17 cellular contexts compared by ENCODE assay signal in the genomic region with DNA sequence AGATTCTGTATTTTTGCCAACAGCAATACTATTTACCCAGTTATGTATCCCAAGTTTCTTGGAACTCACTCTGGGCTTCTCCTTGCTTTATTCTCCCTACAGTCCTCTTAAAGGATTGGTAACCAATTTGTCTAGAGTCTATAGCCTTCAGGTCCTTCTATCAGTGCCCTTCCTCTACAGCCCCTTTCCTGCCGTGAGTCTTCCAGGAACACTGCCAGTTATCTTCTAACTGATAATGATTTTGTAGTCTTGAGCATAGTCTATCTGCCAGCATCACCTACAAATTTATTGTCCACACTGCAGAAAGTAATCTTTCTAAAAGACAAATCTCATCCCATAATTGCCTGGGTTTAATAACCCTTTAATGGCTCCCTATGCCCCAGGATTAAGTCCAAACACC.
"Had no signal": no experiment of that assay in that cellular context is flagged by ENCODE, and none has a peak within 500 bp of the region (broad histone marks: within the 10 kb centered on the region; RNA-seq: fewer than 3 reads in every experiment).

No MANE protein-coding gene starts in this region.

- H3K27ac Mint-ChIP-seq: activated CD8-positive, alpha-beta T cell treated with anti-CD3 and anti-CD28 coated beads, Interleukin-2, amount 10 ng/mL, durations not matched to agents 7 days and 5 days; immature natural killer cell; neural progenitor cell had no signal

- ATAC-seq: activated CD8-positive, alpha-beta T cell treated with anti-CD3 and anti-CD28 coated beads, Interleukin-2, amount 10 ng/mL, durations not matched to agents 7 days and 5 days; right cardiac atrium; stimulated activated naive CD8-positive, alpha-beta T cell treated with anti-CD3 and anti-CD28 coated beads, Interleukin-15, Interleukin-2, amounts not matched to agents 100 U/mL and 50 U/mL, for 24 hours had no signal

- H3K27me3 ChIP-seq: neural progenitor cell, suprapubic skin, upper lobe of left lung had no signal

- H3K4me2 ChIP-seq: neural progenitor cell had no signal

- H2AFZ ChIP-seq: neural progenitor cell had no signal

- H3K4me3 ChIP-seq: neural progenitor cell, prostate gland, suprapubic skin, upper lobe of left lung had no signal

- H3K9me3 Mint-ChIP-seq: immature natural killer cell, neural progenitor cell had no signal

- DNase-seq: activated CD4-positive, alpha-beta T cell treated with anti-CD3 and anti-CD28 coated beads for 1 hour; activated CD8-positive, alpha-beta T cell treated with anti-CD3 and anti-CD28 coated beads, Interleukin-2, amount 10 ng/mL, durations not matched to agents 7 days and 5 days; activated naive CD4-positive, alpha-beta T cell; cerebellar nuclear complex; effector memory CD4-positive, alpha-beta T cell; immature natural killer cell; right cardiac atrium; stimulated activated CD4-positive, alpha-beta T cell treated with anti-CD3 and anti-CD28 coated beads, Interleukin-2, amount 100 ng/mL, for 24 hours; stimulated activated naive CD8-positive, alpha-beta T cell treated with anti-CD3 and anti-CD28 coated beads, Interleukin-15, Interleukin-2, amounts not matched to agents 100 U/mL and 50 U/mL, for 24 hours; T-helper 1 cell; T1000; upper lobe of left lung had no signal

- H3K27me3 Mint-ChIP-seq: memory B cell had no signal

- H3K4me1 ChIP-seq: prostate gland had no signal

- H3K27ac ChIP-seq: neural progenitor cell, prostate gland, suprapubic skin, upper lobe of left lung, VCaP had no signal

- H3K9ac ChIP-seq: neural progenitor cell had no signal

- H3K9me3 ChIP-seq: prostate gland, suprapubic skin, upper lobe of left lung had no signal

- H3K4me3 Mint-ChIP-seq: activated CD8-positive, alpha-beta T cell treated with anti-CD3 and anti-CD28 coated beads, Interleukin-2, amount 10 ng/mL, durations not matched to agents 7 days and 5 days; immature natural killer cell; memory B cell; neural progenitor cell had no signal

- H3K36me3 ChIP-seq: neural progenitor cell, prostate gland, suprapubic skin, upper lobe of left lung had no signal
